In genomic region chr13:39283062-39283461, GRCh38 we compare ENCODE assay signal across 19 cellular contexts.
DNase-seq lines count a peak whose midpoint lies in the region; ATAC-seq, FAIRE-seq and TF ChIP-seq lines count a peak whose summit lies in the region.
"Had no signal": no experiment of that assay in that cellular context is flagged by ENCODE, and none has a peak within 500 bp of the region (broad histone marks: within the 10 kb centered on the region; RNA-seq: fewer than 3 reads in every experiment).

No MANE protein-coding gene starts in this region.

- no peak for TF ChIP-seq POLR2A in HepG2 (IDR thresholded peaks at IDR 0.05; ENCODE audit: insufficient read depth in 1 of 2, low read depth in 2 of 2, low read length in 2 of 2)

- H3K27ac Mint-ChIP-seq in activated T-helper 2 cell treated with anti-CD3 and anti-CD28 coated beads, Interferon-gamma antibody, Interleukin-2, Interleukin-4, amounts not matched to agents 10 μg/mL and 5 μg/mL and 100 μg/mL, durations not matched to agents 14 hours and 24 hours and 36 hours = no peak overlapping the region
- H3K27ac Mint-ChIP-seq: activated naive CD8-positive, alpha-beta T cell had no signal

- FAIRE-seq in HepG2 (lab: Jason Lieb, UNC) = no peak

- no peak overlapping the region for H3K4me2 ChIP-seq in HepG2 (ENCODE audit: low read depth, low read length)

- H3K9me3 ChIP-seq in liver (ENCODE audit: control insufficient read depth in 4 of 4, low read length in 3 of 4) (peaks cover 2 to 6% (median 4%) of the 10 kb centered on the region in 4 donors), HepG2 (ENCODE audit: low read length) (peaks cover 19% of the 10 kb centered on the region; the same call in 1 of the 2 replicates)
- H3K9me3 ChIP-seq: thyroid gland had no signal

- ATAC-seq in HepG2 = no peak
- peak; percentile 42 for ATAC-seq in HG02798 (IDR thresholded peaks at IDR 0.05; ENCODE audit: poor library complexity, unreplicated experiment)
- no peak for ATAC-seq in GM18868 (IDR thresholded peaks at IDR 0.05; ENCODE audit: unreplicated experiment)

- H3K79me2 ChIP-seq in HepG2 (ENCODE audit: insufficient read depth, low read length) = no peaks in the 10 kb centered on the region

- DNase-seq in HepG2 (ENCODE audit: low spot score) (no peak), NCI-H2227 treated with DMSO at 0.1 percent for 48 hours (lab: John Stamatoyannopoulos, UW) (no peak), SIG-M5 treated with dmso at 0.1 percent for 504 hours (lab: John Stamatoyannopoulos, UW; ENCODE audit: unreplicated experiment) (no peak)
- no peak for DNase-seq in activated T-helper 2 cell treated with anti-CD3 and anti-CD28 coated beads, Interferon-gamma antibody, Interleukin-2, Interleukin-4, amounts not matched to agents 10 μg/mL and 5 μg/mL and 100 μg/mL, durations not matched to agents 14 hours and 24 hours and 36 hours (ENCODE audit: low spot score)
- DNase-seq: activated CD4-positive, alpha-beta T cell treated with anti-CD3 and anti-CD28 coated beads for 48 hours; activated T-cell treated with anti-CD3 and anti-CD28 coated beads for 4 hours; brain microvascular endothelial cell; GOT3; islet precursor cell; midbrain; NCI-H1436; occipital lobe; thyroid gland had no signal

- H3K4me3 ChIP-seq in liver (ENCODE audit: low read depth in 1 of 3, low read length in 3 of 3) (no peak overlapping the region), HepG2 (replicated peaks in 1 of 3; ENCODE audit: insufficient read depth in 1 of 3, low read depth in 2 of 3, low read length in 3 of 3) (no peak overlapping the region)
- H3K4me3 ChIP-seq: esophagus muscularis mucosa, thyroid gland had no signal

- H3K4me1 ChIP-seq in liver (ENCODE audit: control insufficient read depth in 4 of 4, insufficient read depth in 4 of 4, low read length in 3 of 4) = peaks cover 5 to 14% (median 7%) of the 10 kb centered on the region in 4 donors
- peaks cover 25% of the 10 kb centered on the region for H3K4me1 ChIP-seq in HepG2 (ENCODE audit: insufficient read depth, low read length)
- H3K4me1 ChIP-seq: esophagus muscularis mucosa, thyroid gland had no signal

- no TSS peak for BruUV-seq in HepG2 (replicated peaks; lab: Mats Ljungman, UMichigan)

- H3K27me3 ChIP-seq in liver (ENCODE audit: control insufficient read depth in 4 of 4, insufficient read depth in 4 of 4, low read length in 3 of 4) = no peaks in the 10 kb centered on the region
- no peaks in the 10 kb centered on the region for H3K27me3 ChIP-seq in HepG2 (ENCODE audit: control insufficient read depth in 1 of 2, insufficient read depth in 2 of 2, low read length in 2 of 2)
- H3K27me3 ChIP-seq: brain microvascular endothelial cell, esophagus muscularis mucosa, thyroid gland had no signal

- in situ Hi-C loops in HepG2 (cut with HindIII; ENCODE audit: extremely low pct_ligation_motif_present, low pct_unique_long_range_greater_than_20kb) = no loop called here

- H3K4me3 Mint-ChIP-seq in activated T-helper 2 cell treated with anti-CD3 and anti-CD28 coated beads, Interferon-gamma antibody, Interleukin-2, Interleukin-4, amounts not matched to agents 10 μg/mL and 5 μg/mL and 100 μg/mL, durations not matched to agents 14 hours and 24 hours and 36 hours (ENCODE audit: low read depth) = no peak overlapping the region
- H3K4me3 Mint-ChIP-seq: activated naive CD8-positive, alpha-beta T cell had no signal

- peaks cover 14% of the 10 kb centered on the region for H3K27me3 Mint-ChIP-seq in activated T-helper 2 cell treated with anti-CD3 and anti-CD28 coated beads, Interferon-gamma antibody, Interleukin-2, Interleukin-4, amounts not matched to agents 10 μg/mL and 5 μg/mL and 100 μg/mL, durations not matched to agents 14 hours and 24 hours and 36 hours (ENCODE audit: low read depth)

- intact Hi-C loops in HepG2 (cut with micrococcal nuclease; ENCODE audit: unreplicated experiment) = no loop called here
- intact Hi-C loops in activated T-helper 2 cell treated with anti-CD3 and anti-CD28 coated beads, Interferon-gamma antibody, Interleukin-2, Interleukin-4, amounts not matched to agents 10 μg/mL and 5 μg/mL and 100 μg/mL, durations not matched to agents 14 hours and 24 hours and 36 hours (cut with micrococcal nuclease) = no loop called here

- no peaks in the 10 kb centered on the region for H3K36me3 ChIP-seq in liver (ENCODE audit: control insufficient read depth in 4 of 4, insufficient read depth in 3 of 4, low read depth in 1 of 4, low read length in 3 of 4)
- H3K36me3 ChIP-seq in HepG2 (replicated peaks in 1 of 2; ENCODE audit: control insufficient read depth in 1 of 2, insufficient read depth in 2 of 2, low read length in 2 of 2) = no peaks in the 10 kb centered on the region
- H3K36me3 ChIP-seq: brain microvascular endothelial cell, esophagus muscularis mucosa, thyroid gland had no signal

- TF ChIP-seq RAD21 in liver (IDR thresholded peaks at IDR 0.05) = no peak
- TF ChIP-seq RAD21 in HepG2 (CRISPR knock-in tag; IDR thresholded peaks at IDR 0.05) = no peak

- CTCF ChIA-PET in HepG2 (lab: Yijun Ruan, JAX; ENCODE audit: low intra/inter-chr PET ratio, low total read pairs) = no interaction called here

- no peak overlapping the region for H2AFZ ChIP-seq in HepG2 (ENCODE audit: low read length)

- H3K9ac ChIP-seq in liver (ENCODE audit: low read depth in 1 of 2, low read length in 2 of 2) (peak overlapping the region in 1 of 2 donors; percentile 17), HepG2 (ENCODE audit: insufficient read depth, low read depth, low read length) (no peak overlapping the region)

- POLR2A ChIA-PET in HepG2 (lab: Yijun Ruan, JAX) = no interaction called here

- H3K36me3 Mint-ChIP-seq in activated T-helper 2 cell treated with anti-CD3 and anti-CD28 coated beads, Interferon-gamma antibody, Interleukin-2, Interleukin-4, amounts not matched to agents 10 μg/mL and 5 μg/mL and 100 μg/mL, durations not matched to agents 14 hours and 24 hours and 36 hours (ENCODE audit: low read depth) = no peaks in the 10 kb centered on the region

- 35% methylated on average over 1 of the region's 1 CpG for WGBS in liver
- WGBS in HepG2 (ENCODE audit: low lambda C conversion rate) = 0% methylated on average over 1 of the region's 1 CpG

- TF ChIP-seq EP300 in HepG2 (IDR thresholded peaks at IDR 0.05; ENCODE audit: low read depth in 2 of 2, low read length in 2 of 2) (no peak), HepG2 (CRISPR knock-in tag; IDR thresholded peaks at IDR 0.05; ENCODE audit: borderline replicate concordance) (no peak)

- H4K20me1 ChIP-seq in HepG2 (ENCODE audit: insufficient read depth, low read length) = no peaks in the 10 kb centered on the region

- no peaks in the 10 kb centered on the region for H3K4me1 Mint-ChIP-seq in activated T-helper 2 cell treated with anti-CD3 and anti-CD28 coated beads, Interferon-gamma antibody, Interleukin-2, Interleukin-4, amounts not matched to agents 10 μg/mL and 5 μg/mL and 100 μg/mL, durations not matched to agents 14 hours and 24 hours and 36 hours (ENCODE audit: low read depth)

- H3K9me3 Mint-ChIP-seq in activated T-helper 2 cell treated with anti-CD3 and anti-CD28 coated beads, Interferon-gamma antibody, Interleukin-2, Interleukin-4, amounts not matched to agents 10 μg/mL and 5 μg/mL and 100 μg/mL, durations not matched to agents 14 hours and 24 hours and 36 hours = peaks cover 9% of the 10 kb centered on the region

- TF ChIP-seq CTCF in liver (IDR thresholded peaks at IDR 0.05; ENCODE audit: low read depth, low read length, missing input control) (no peak), HepG2 (CRISPR knock-in tag; IDR thresholded peaks at IDR 0.05) (no peak), VCaP (conservative IDR thresholded peaks at IDR 0.05) (no peak)

- H3K27ac ChIP-seq in liver (ENCODE audit: low read depth in 1 of 2, low read length in 2 of 2) (peak overlapping the region in 1 of 2 donors; percentile 32), HepG2 (ENCODE audit: extremely low read length, insufficient read depth, low read length) (no peak overlapping the region), VCaP (peak overlapping the region; percentile 47)
- H3K27ac ChIP-seq: brain microvascular endothelial cell, esophagus muscularis mucosa, thyroid gland had no signal

TF ChIP-seq in liver, 16 proteins besides CTCF, POLR2A, EP300 and RAD21:
- TF ChIP-seq EGR1 (IDR thresholded peaks at IDR 0.05; ENCODE audit: low read depth in 2 of 2) = no peak
- peak; percentile 28 for TF ChIP-seq SP1 (IDR thresholded peaks at IDR 0.05)
- peak in 1 of 2 donors; percentile 4 for TF ChIP-seq HNF4A (conservative IDR thresholded peaks at IDR 0.05)
- TF ChIP-seq YY1 (IDR thresholded peaks at IDR 0.05) = no peak
TF ChIP-seq in liver: peak in this region for 2.

TF ChIP-seq in HepG2, 621 proteins besides CTCF, POLR2A, EP300 and RAD21 (continues in another document):
- TF ChIP-seq ZSCAN31 (CRISPR knock-in tag; IDR thresholded peaks at IDR 0.05; ENCODE audit: low read depth) (no peak), CENPT (CRISPR knock-in tag; IDR thresholded peaks at IDR 0.05; ENCODE audit: low read depth) (no peak), ZMAT5 (CRISPR knock-in tag; IDR thresholded peaks at IDR 0.05; ENCODE audit: borderline replicate concordance, low read depth) (no peak), ZNF275 (CRISPR knock-in tag; IDR thresholded peaks at IDR 0.05; ENCODE audit: borderline replicate concordance) (no peak), ZNF234 (CRISPR knock-in tag; conservative IDR thresholded peaks at IDR 0.05) (no peak), JUND (CRISPR knock-in tag; IDR thresholded peaks at IDR 0.05) (no peak), TAF1 (CRISPR knock-in tag; IDR thresholded peaks at IDR 0.05) (no peak), HES4 (CRISPR knock-in tag; IDR thresholded peaks at IDR 0.05; ENCODE audit: borderline replicate concordance) (no peak)
